2 cellular contexts compared by ENCODE assay signal in the genomic region with DNA sequence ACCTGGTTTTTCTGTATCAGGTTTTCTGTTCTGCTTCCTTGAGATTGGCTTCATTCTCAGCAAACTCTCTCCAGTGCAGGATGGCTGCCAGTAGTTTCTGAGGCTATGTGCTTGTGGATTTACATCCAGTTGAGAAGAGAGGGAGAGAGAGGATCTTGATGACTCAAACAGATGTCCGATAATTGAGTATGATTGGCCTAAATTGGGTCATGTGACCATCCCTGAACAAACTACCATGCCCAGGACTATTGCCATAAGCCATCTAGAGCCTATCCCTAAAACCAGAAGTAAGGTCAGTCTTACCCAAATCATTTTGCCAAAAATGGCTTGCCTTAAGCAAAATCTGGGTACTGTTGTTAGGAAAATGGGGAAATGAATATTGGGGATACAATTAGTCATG.
TF ChIP-seq lines count a peak whose summit lies in the region.

No MANE protein-coding gene starts in this region.

TF ChIP-seq in SK-N-SH, 30 proteins besides CTCF, POLR2A, EP300 and RAD21:
- TF ChIP-seq POLR2AphosphoS5 (IDR thresholded peaks at IDR 0.05; ENCODE audit: low read depth, low read length) (no peak), TCF12 (IDR thresholded peaks at IDR 0.05) (no peak), GATA2 (CRISPR knock-in tag; IDR thresholded peaks at IDR 0.05) (no peak), USF1 (IDR thresholded peaks at IDR 0.05; ENCODE audit: borderline replicate concordance, low read depth) (peak; percentile 48; the same call in 1 of the 2 replicates)
TF ChIP-seq in SK-N-SH: peak in this region for 1.

TF ChIP-seq in SK-N-SH treated with all-trans-retinoic acid at 6 μM for 48 hours, 23 proteins besides CTCF, POLR2A, EP300 and RAD21:
- TF ChIP-seq CSRNP3 (CRISPR knock-in tag; IDR thresholded peaks at IDR 0.05) (no peak), ZNF565 (CRISPR knock-in tag; conservative IDR thresholded peaks at IDR 0.05; ENCODE audit: low read depth) (no peak), ESRRG (CRISPR knock-in tag; IDR thresholded peaks at IDR 0.05) (no peak), ZNF8 (CRISPR knock-in tag; IDR thresholded peaks at IDR 0.05) (no peak), ARNTL (CRISPR knock-in tag; IDR thresholded peaks at IDR 0.05; ENCODE audit: borderline replicate concordance, low read depth) (no peak), SNAI2 (CRISPR knock-in tag; IDR thresholded peaks at IDR 0.05) (no peak), ZC3H10 (CRISPR knock-in tag; IDR thresholded peaks at IDR 0.05) (no peak), ZFP30 (CRISPR knock-in tag; IDR thresholded peaks at IDR 0.05) (no peak), ISL1 (CRISPR knock-in tag; IDR thresholded peaks at IDR 0.05) (no peak), PATZ1 (CRISPR knock-in tag; IDR thresholded peaks at IDR 0.05; ENCODE audit: borderline replicate concordance) (no peak), CSDC2 (CRISPR knock-in tag; IDR thresholded peaks at IDR 0.05) (no peak), BACH2 (CRISPR knock-in tag; IDR thresholded peaks at IDR 0.05; ENCODE audit: borderline replicate concordance) (no peak), OSR1 (CRISPR knock-in tag; IDR thresholded peaks at IDR 0.05) (no peak), TOX (CRISPR knock-in tag; IDR thresholded peaks at IDR 0.05; ENCODE audit: borderline replicate concordance) (no peak)
- TF ChIP-seq, protein P1, sequence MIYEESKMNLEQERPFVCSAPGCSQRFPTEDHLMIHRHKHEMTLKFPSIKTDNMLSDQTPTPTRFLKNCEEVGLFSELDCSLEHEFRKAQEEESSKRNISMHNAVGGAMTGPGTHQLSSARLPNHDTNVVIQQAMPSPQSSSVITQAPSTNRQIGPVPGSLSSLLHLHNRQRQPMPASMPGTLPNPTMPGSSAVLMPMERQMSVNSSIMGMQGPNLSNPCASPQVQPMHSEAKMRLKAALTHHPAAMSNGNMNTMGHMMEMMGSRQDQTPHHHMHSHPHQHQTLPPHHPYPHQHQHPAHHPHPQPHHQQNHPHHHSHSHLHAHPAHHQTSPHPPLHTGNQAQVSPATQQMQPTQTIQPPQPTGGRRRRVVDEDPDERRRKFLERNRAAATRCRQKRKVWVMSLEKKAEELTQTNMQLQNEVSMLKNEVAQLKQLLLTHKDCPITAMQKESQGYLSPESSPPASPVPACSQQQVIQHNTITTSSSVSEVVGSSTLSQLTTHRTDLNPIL (CRISPR knock-in tag; IDR thresholded peaks at IDR 0.05; ENCODE audit: low read depth): no peak
TF ChIP-seq in SK-N-SH treated with all-trans-retinoic acid at 6 μM for 48 hours: peak in this region for 0.
